11 cellular contexts compared by ENCODE assay signal in the genomic region with DNA sequence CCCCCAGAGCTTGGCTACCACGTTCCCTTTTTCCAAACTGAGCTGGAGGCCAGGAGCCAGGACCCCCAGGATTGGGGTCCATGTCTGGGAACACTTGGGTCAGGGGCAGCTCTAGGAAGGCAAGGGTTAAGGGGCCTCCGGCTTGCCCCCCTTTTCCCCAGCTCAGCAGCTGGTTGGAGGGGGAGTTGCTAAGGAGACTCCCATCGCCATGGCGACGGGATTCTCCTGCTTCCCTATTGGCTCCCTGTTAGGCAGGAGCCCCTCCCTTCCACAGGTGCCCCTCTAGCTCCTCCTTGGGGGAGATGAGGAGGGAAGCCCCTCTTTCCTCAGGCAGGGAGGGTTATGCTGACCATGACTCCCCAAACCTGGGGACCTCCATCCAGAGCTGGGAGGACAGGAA. TPM values are rescaled to one million over a fixed set of nuclear protein-coding genes. Genes with fewer than 3 reads are reported as not detected.
A peak's percentile ranks its signal among the peaks of the same experiment; 100 is the strongest.
DNase-seq lines count a peak whose midpoint lies in the region; ATAC-seq and TF ChIP-seq lines count a peak whose summit lies in the region.
"Had no signal": no experiment of that assay in that cellular context is flagged by ENCODE, and none has a peak within 500 bp of the region (broad histone marks: within the 10 kb centered on the region; RNA-seq: fewer than 3 reads in every experiment).

No MANE protein-coding gene starts in this region.

- no peak overlapping the region for H3K4me2 ChIP-seq in H9 (ENCODE audit: insufficient read depth, insufficient read length, low read length)

- H2AK5ac ChIP-seq in H9 (ENCODE audit: insufficient read length, low read length): no peak overlapping the region

- peak overlapping the region; percentile 21 for H3K18ac ChIP-seq in H9 (ENCODE audit: insufficient read length, low read depth, low read length)

- no peaks in the 10 kb centered on the region for H3K23me2 ChIP-seq in H9 (ENCODE audit: insufficient read length, low read depth, low read length, poor library complexity, severe bottlenecking)

- no peak overlapping the region for H3K4ac ChIP-seq in H9 (ENCODE audit: low read depth, low read length)

- H2BK120ac ChIP-seq in H9 (ENCODE audit: low read depth, low read length, poor library complexity, severe bottlenecking): no peak overlapping the region

- peaks cover 9 to 37% of the 10 kb centered on the region in 2 experiments for H3K4me1 Mint-ChIP-seq in H9
- H3K4me1 Mint-ChIP-seq in endothelial cell (ENCODE audit: unreplicated experiment): no peaks in the 10 kb centered on the region
- H3K4me1 Mint-ChIP-seq: memory B cell had no signal

- H3K4me3 Mint-ChIP-seq in H9 (no peak overlapping the region; a peak in 2 of 5 replicates), endothelial cell (ENCODE audit: unreplicated experiment) (no peak overlapping the region)
- H3K4me3 Mint-ChIP-seq: activated T-cell treated with anti-CD3 and anti-CD28 coated beads, Interleukin-2, amount 50 U/mL, for 72 hours; central memory CD8-positive, alpha-beta T cell; memory B cell had no signal

- no peaks in the 10 kb centered on the region for H3K4me1 ChIP-seq in H9 (ENCODE audit: insufficient read depth, low read length)
- no peaks in the 10 kb centered on the region; the same call in 1 of the 2 replicates for H3K4me1 ChIP-seq in iPS DF 6.9 (ENCODE audit: control insufficient read depth, insufficient read depth, low read length)

- TF ChIP-seq CTCF in H9 (conservative IDR thresholded peaks at IDR 0.05) (no peak), endothelial cell (IDR thresholded peaks at IDR 0.05; ENCODE audit: unreplicated experiment) (no peak)

- H3K79me2 ChIP-seq in H9 (ENCODE audit: insufficient read depth, low read length): no peaks in the 10 kb centered on the region

- no peak overlapping the region for H3K23ac ChIP-seq in H9 (ENCODE audit: insufficient read length, low read depth, low read length)

- no peak overlapping the region for H3T11ph ChIP-seq in H9 (ENCODE audit: low read length)

- H3K27ac Mint-ChIP-seq in H9 (no peak overlapping the region), endothelial cell (ENCODE audit: unreplicated experiment) (no peak overlapping the region)
- H3K27ac Mint-ChIP-seq: activated T-cell treated with anti-CD3 and anti-CD28 coated beads, Interleukin-2, amount 50 U/mL, for 72 hours; memory B cell had no signal

- H3K9me3 Mint-ChIP-seq in H9: no peaks in the 10 kb centered on the region
- no peaks in the 10 kb centered on the region for H3K9me3 Mint-ChIP-seq in endothelial cell (ENCODE audit: unreplicated experiment)
- H3K9me3 Mint-ChIP-seq: activated T-cell treated with anti-CD3 and anti-CD28 coated beads, Interleukin-2, amount 50 U/mL, for 72 hours; central memory CD8-positive, alpha-beta T cell; memory B cell had no signal

- H3K27me3 ChIP-seq in H9 (ENCODE audit: insufficient read depth, low read length) (no peaks in the 10 kb centered on the region), iPS DF 6.9 (ENCODE audit: control insufficient read depth, insufficient read depth, low read length) (no peaks in the 10 kb centered on the region)

- H3K9me3 ChIP-seq in H9 (ENCODE audit: control insufficient read depth, low read depth, low read length) (no peaks in the 10 kb centered on the region), iPS DF 6.9 (ENCODE audit: control insufficient read depth, insufficient read depth, low read length) (no peaks in the 10 kb centered on the region)

- H3K36me3 ChIP-seq in iPS DF 6.9 (ENCODE audit: control insufficient read depth, insufficient read depth, low read length): no peaks in the 10 kb centered on the region

- H4K8ac ChIP-seq in H9 (replicated peaks; ENCODE audit: insufficient read length, low read depth, low read length): no peak overlapping the region

- no peak overlapping the region for H3K56ac ChIP-seq in H9 (ENCODE audit: insufficient read length, low read depth, low read length)

- peak; percentile 66 for DNase-seq in AG08396 (ENCODE audit: low spot score)
- peak; percentile 80 for DNase-seq in H9
- DNase-seq in SK-N-DZ (ENCODE audit: low spot score): peak; percentile 75
- peak; percentile 55 for DNase-seq in iPS DF 6.9 (ENCODE audit: low read depth, low spot score)
- no peak for DNase-seq in endothelial cell (ENCODE audit: low spot score)
- no peak for DNase-seq in left colon
- DNase-seq: activated T-cell treated with anti-CD3 and anti-CD28 coated beads, Interleukin-2, amount 50 U/mL, for 72 hours had no signal

- no peak overlapping the region for H2BK5ac ChIP-seq in H9 (ENCODE audit: insufficient read length, low read length)

- no peak overlapping the region for H2AFZ ChIP-seq in H9 (ENCODE audit: low read length)

- no peaks in the 10 kb centered on the region for H3K79me1 ChIP-seq in H9 (ENCODE audit: insufficient read depth, low read depth, low read length, poor library complexity, severe bottlenecking)

- H3K4me3 ChIP-seq in iPS DF 6.9 (ENCODE audit: low read length): no peak overlapping the region

- no peak overlapping the region for H2BK20ac ChIP-seq in H9 (ENCODE audit: low read depth, low read length, poor library complexity, severe bottlenecking)

- no CpG with 5 or more reads among the region's 5 CpGs for WGBS in H9 (ENCODE audit: extremely low coverage, insufficient read length, low lambda C conversion rate)
- no CpG with 5 or more reads among the region's 5 CpGs for WGBS in iPS DF 6.9 (ENCODE audit: insufficient coverage, insufficient read length)

- H2BK15ac ChIP-seq in H9 (ENCODE audit: low read depth, low read length): no peak overlapping the region

- no peak for ATAC-seq in left colon
- no peak for ATAC-seq in HG03457 (IDR thresholded peaks at IDR 0.05; ENCODE audit: unreplicated experiment)
- ATAC-seq in GM18867 (IDR thresholded peaks at IDR 0.05; ENCODE audit: unreplicated experiment): no peak
- ATAC-seq: activated T-cell treated with anti-CD3 and anti-CD28 coated beads, Interleukin-2, amount 50 U/mL, for 72 hours had no signal

- no peak overlapping the region for H3K27ac ChIP-seq in H9 (ENCODE audit: insufficient read length, low read depth, low read length)
- H3K27ac ChIP-seq in iPS DF 6.9 (ENCODE audit: low read length): no peak overlapping the region

- no peak overlapping the region; the same call in 1 of the 2 replicates for H3K14ac ChIP-seq in H9 (ENCODE audit: insufficient read depth, low read length)

- H4K20me1 ChIP-seq in H9 (ENCODE audit: control insufficient read depth, insufficient read depth, insufficient read length): no peaks in the 10 kb centered on the region

- no peak overlapping the region for H4K91ac ChIP-seq in H9 (ENCODE audit: insufficient read length, low read depth, low read length)

- intact Hi-C loops in left colon (cut with DNase I, micrococcal nuclease): no loop called here

- no peak overlapping the region for H2BK12ac ChIP-seq in H9 (ENCODE audit: insufficient read length, low read depth, low read length)

- H4K5ac ChIP-seq in H9 (ENCODE audit: insufficient read length, low read depth, low read length): no peak overlapping the region

- H3K9ac ChIP-seq in H9 (ENCODE audit: extremely low read depth, insufficient read length, low read length): no peak overlapping the region

- H3K36me3 Mint-ChIP-seq in H9 (ENCODE audit: insufficient read depth in 1 of 3, low read depth in 3 of 3) (no peaks in the 10 kb centered on the region), endothelial cell (ENCODE audit: low read depth, unreplicated experiment) (no peaks in the 10 kb centered on the region)

- H3K27me3 Mint-ChIP-seq in H9 (ENCODE audit: low read depth) (peaks cover 8% of the 10 kb centered on the region), endothelial cell (ENCODE audit: unreplicated experiment) (peaks cover 19% of the 10 kb centered on the region)
- H3K27me3 Mint-ChIP-seq: central memory CD8-positive, alpha-beta T cell had no signal

RNA-seq across cellular contexts. Expression of gene PDE4A, which starts 33.9 kb away (rescaled TPM):
- total RNA-seq in H9 (2021): 8.5 and 8.9 TPM in 2 replicates
- polyA plus RNA-seq in SK-N-DZ (2014; cell fraction: cytosol; rRNA removed): 2.8 and 3.6 TPM in 2 replicates
- polyA plus RNA-seq in SK-N-DZ (2014; cell fraction: nucleus; rRNA removed): 2.9 and 6.8 TPM in 2 replicates
- 0.46 TPM for total RNA-seq in endothelial cell (ENCODE audit: unreplicated experiment)
- 10 to 100 TPM; 13.8 to 14.3 TPM for total RNA-seq in left colon

RNA-seq across cellular contexts. Expression of gene KEAP1, which starts 48.9 kb away (rescaled TPM):
- total RNA-seq in H9 (2021) (88.7 and 101 TPM in 2 replicates), endothelial cell (ENCODE audit: unreplicated experiment) (56.4 TPM), left colon (10 to 100 TPM; 52.3 to 54.5 TPM)
- 65.3 and 70.2 TPM in 2 replicates for polyA plus RNA-seq in SK-N-DZ (2014; cell fraction: cytosol; rRNA removed)
- polyA plus RNA-seq in SK-N-DZ (2014; cell fraction: nucleus; rRNA removed): 36.0 and 39.7 TPM in 2 replicates

RNA-seq across cellular contexts. Expression of gene CDC37, which starts 50.9 kb away (rescaled TPM):
- total RNA-seq in H9 (2021) (155 and 164 TPM in 2 replicates), endothelial cell (ENCODE audit: unreplicated experiment) (386 TPM), left colon (100 to 1,000 TPM; 129 to 161 TPM)
- polyA plus RNA-seq in SK-N-DZ (2014; cell fraction: cytosol; rRNA removed): 188 and 208 TPM in 2 replicates
- 567 and 627 TPM in 2 replicates for polyA plus RNA-seq in SK-N-DZ (2014; cell fraction: nucleus; rRNA removed)

Comparison
In these comparisons a context has a peak if more than half of its experiments do, and no peak if none do; other contexts are left out.
1. DNase-seq: peak in AG08396 (single experiment), H9 (single experiment), SK-N-DZ (single experiment) and iPS DF 6.9 (single experiment); none in endothelial cell (single experiment) and left colon (0 of 2).